In genomic region chr1:109395602-109396512, GRCh38 we compare ENCODE assay signal across 8 cellular contexts. TPM values are rescaled to one million over a fixed set of nuclear protein-coding genes. Genes with fewer than 3 reads are reported as not detected.
DNase-seq lines count a peak whose midpoint lies in the region; ATAC-seq and TF ChIP-seq lines count a peak whose summit lies in the region.

No MANE protein-coding gene starts in this region.

- ATAC-seq in gastroesophageal sphincter (no peak), HG02610 (IDR thresholded peaks at IDR 0.05; ENCODE audit: unreplicated experiment) (no peak), HG02981 (IDR thresholded peaks at IDR 0.05; ENCODE audit: unreplicated experiment) (no peak)
- ATAC-seq in stimulated activated memory B cell treated with anti-CD40 and anti-IgM and Interleukin-4, amounts not matched to agents 10 μg/mL and 1 μg/mL and 100 μg/mL, for 72 hours: no peak

- no peak overlapping the region for H3K9ac ChIP-seq in GM23248

- H3K79me2 ChIP-seq in GM23248 (ENCODE audit: insufficient read depth): no peaks in the 10 kb centered on the region

- no peaks in the 10 kb centered on the region for H3K9me3 ChIP-seq in GM23248 (ENCODE audit: low read depth)
- H3K9me3 ChIP-seq in gastroesophageal sphincter: no peaks in the 10 kb centered on the region
- no peaks in the 10 kb centered on the region for H3K9me3 ChIP-seq in sigmoid colon

- H3K4me1 Mint-ChIP-seq in stimulated activated memory B cell treated with anti-CD40 and anti-IgM and Interleukin-4, amounts not matched to agents 10 μg/mL and 1 μg/mL and 100 μg/mL, for 72 hours: peaks cover 49% of the 10 kb centered on the region

- peaks cover 69% of the 10 kb centered on the region for H3K27me3 Mint-ChIP-seq in stimulated activated memory B cell treated with anti-CD40 and anti-IgM and Interleukin-4, amounts not matched to agents 10 μg/mL and 1 μg/mL and 100 μg/mL, for 72 hours

- TF ChIP-seq CTCF in gastroesophageal sphincter (IDR thresholded peaks at IDR 0.05): no peak
- TF ChIP-seq CTCF in sigmoid colon (IDR thresholded peaks at IDR 0.05): no peak

- TF ChIP-seq POLR2A in gastroesophageal sphincter (IDR thresholded peaks at IDR 0.05): no peak
- no peak for TF ChIP-seq POLR2A in sigmoid colon (IDR thresholded peaks at IDR 0.05)

- H3K4me2 ChIP-seq in GM23248 (ENCODE audit: unreplicated experiment): no peak overlapping the region

- H3K9me2 ChIP-seq in GM23248 (ENCODE audit: insufficient read depth): no peaks in the 10 kb centered on the region

- no peaks in the 10 kb centered on the region for H3K9me3 Mint-ChIP-seq in stimulated activated memory B cell treated with anti-CD40 and anti-IgM and Interleukin-4, amounts not matched to agents 10 μg/mL and 1 μg/mL and 100 μg/mL, for 72 hours

- H3K36me3 ChIP-seq in GM23248 (ENCODE audit: low read depth) (no peaks in the 10 kb centered on the region), gastroesophageal sphincter (peaks cover 0 to under 1% of the 10 kb centered on the region in 2 donors), sigmoid colon (peaks cover 0 to 1% (median 0%) of the 10 kb centered on the region in 4 donors)

- H2AFZ ChIP-seq in GM23248: no peak overlapping the region

- H3K27ac ChIP-seq in GM23248 (no peak overlapping the region), gastroesophageal sphincter (peak overlapping the region; percentile 91 to 97 (median 92)), sigmoid colon (peak overlapping the region; percentile 85 to 90 (median 87))

- intact Hi-C loops in sigmoid colon (cut with DNase I): loop anchor here (10.0 kb wide), 1 partner anchor 301 kb away; the partner anchor contains the start of gene TMEM167B

- H3K36me3 Mint-ChIP-seq in stimulated activated memory B cell treated with anti-CD40 and anti-IgM and Interleukin-4, amounts not matched to agents 10 μg/mL and 1 μg/mL and 100 μg/mL, for 72 hours: no peaks in the 10 kb centered on the region

- no peak overlapping the region for H3K4me3 Mint-ChIP-seq in stimulated activated memory B cell treated with anti-CD40 and anti-IgM and Interleukin-4, amounts not matched to agents 10 μg/mL and 1 μg/mL and 100 μg/mL, for 72 hours

- DNase-seq in GM23248 (peak; percentile 37), SK-MEL-5 (ENCODE audit: low read depth, low spot score) (peak; percentile 16), sigmoid colon (no peak), T1000 (lab: John Stamatoyannopoulos, UW) (no peak)

- H3K27ac Mint-ChIP-seq in stimulated activated memory B cell treated with anti-CD40 and anti-IgM and Interleukin-4, amounts not matched to agents 10 μg/mL and 1 μg/mL and 100 μg/mL, for 72 hours: no peak overlapping the region

- WGBS in GM23248 (ENCODE audit: low coverage in 1 of 2, low lambda C conversion rate in 2 of 2, missing lambda C conversion rate in 2 of 2), 2 experiments: 83 to 89% methylated on average over 5 of the region's 5 CpGs
- WGBS in gastroesophageal sphincter (ENCODE audit: low coverage in 1 of 2), 2 donors: 39 to 43% methylated on average over 4 to 5 of the region's 5 CpGs
- 48 to 66% methylated on average over 5 of the region's 5 CpGs for WGBS in sigmoid colon, 2 donors

- H3K27me3 ChIP-seq in GM23248 (replicated peaks; ENCODE audit: insufficient read depth): no peaks in the 10 kb centered on the region
- no peaks in the 10 kb centered on the region for H3K27me3 ChIP-seq in gastroesophageal sphincter
- H3K27me3 ChIP-seq in sigmoid colon: no peaks in the 10 kb centered on the region

- H4K20me1 ChIP-seq in GM23248 (ENCODE audit: insufficient read depth): no peaks in the 10 kb centered on the region

- H3K4me1 ChIP-seq in GM23248 (ENCODE audit: insufficient read depth): peaks cover 28% of the 10 kb centered on the region
- H3K4me1 ChIP-seq in gastroesophageal sphincter: peaks cover 23 to 78% (median 34%) of the 10 kb centered on the region in 3 donors
- peaks cover 0 to 74% (median 66%) of the 10 kb centered on the region in 4 donors for H3K4me1 ChIP-seq in sigmoid colon

- TF ChIP-seq EP300 in gastroesophageal sphincter (IDR thresholded peaks at IDR 0.05): no peak
- no peak for TF ChIP-seq EP300 in sigmoid colon (IDR thresholded peaks at IDR 0.05)

- no peak overlapping the region for H3K4me3 ChIP-seq in GM23248
- peak overlapping the region; percentile 33 to 76 for H3K4me3 ChIP-seq in gastroesophageal sphincter
- H3K4me3 ChIP-seq in sigmoid colon: peak overlapping the region in 3 of 4 donors; percentile 63 to 89 (median 84)

- peaks cover 48% of the 10 kb centered on the region for H3F3A ChIP-seq in GM23248 (ENCODE audit: insufficient read depth)

- in situ Hi-C loops in GM23248 (cut with MboI): loop anchor here (5.0 kb wide), 1 partner anchor 119 kb away; no protein-coding TSS in a partner anchor
- in situ Hi-C loops in SK-MEL-5 (cut with HindIII; ENCODE audit: low pct_unique_long_range_greater_than_20kb, low sequenced_read_pairs): no loop called here

RNA-seq across cellular contexts. Expression of gene SORT1, which starts 1.9 kb away (rescaled TPM):
- total RNA-seq in GM23248 (2014; rRNA removed; shearing (Covaris generic)): 8.4 and 11.8 TPM in 2 replicates
- 6.7 and 7.1 TPM in 2 replicates for polyA plus RNA-seq in GM23248 (2016; fragmentation: Nextera tagmentation; extraction: Ambion mirVana)
- 23.7 and 25.8 TPM in 2 replicates for total RNA-seq in SK-MEL-5 (2014; rRNA removed; shearing (Covaris generic))
- polyA plus RNA-seq in SK-MEL-5 (2015; cell fraction: cytosol; rRNA removed): 58.3 and 68.5 TPM in 2 replicates
- 16.1 and 17.0 TPM in 2 replicates for polyA plus RNA-seq in SK-MEL-5 (2015; cell fraction: nucleus; rRNA removed)
- 100 to 1,000 TPM in 2 of 4 donors, 10 to 100 TPM in 2; 66.6 to 142 (median 105) TPM for total RNA-seq in gastroesophageal sphincter
- total RNA-seq in sigmoid colon: 10 to 100 TPM; 33.4 to 55.1 (median 47.2) TPM
- 10 to 100 TPM in 1 of 3 donors, 1 to 10 TPM in 2; 7.2 to 37.0 (median 8.6) TPM for polyA plus RNA-seq in sigmoid colon

RNA-seq across cellular contexts. Expression of gene PSMA5, which starts 30.4 kb away (rescaled TPM):
- total RNA-seq in GM23248 (2014; rRNA removed; shearing (Covaris generic)): 38.8 and 53.7 TPM in 2 replicates
- polyA plus RNA-seq in GM23248 (2016; fragmentation: Nextera tagmentation; extraction: Ambion mirVana): 89.7 and 94.5 TPM in 2 replicates
- 103 and 108 TPM in 2 replicates for total RNA-seq in SK-MEL-5 (2014; rRNA removed; shearing (Covaris generic))
- polyA plus RNA-seq in SK-MEL-5 (2015; cell fraction: cytosol; rRNA removed): 61.0 and 63.0 TPM in 2 replicates
- 29.6 and 68.8 TPM in 2 replicates for polyA plus RNA-seq in SK-MEL-5 (2015; cell fraction: nucleus; rRNA removed)
- total RNA-seq in gastroesophageal sphincter: 10 to 100 TPM; 28.2 to 61.5 (median 30.4) TPM
- 10 to 100 TPM; 18.8 to 57.6 (median 25.8) TPM for total RNA-seq in sigmoid colon
- 100 to 1,000 TPM in 1 of 3 donors, 10 to 100 TPM in 2; 89.5 to 113 (median 94.9) TPM for polyA plus RNA-seq in sigmoid colon

Comparison
In these comparisons a context has a peak if more than half of its experiments do, and no peak if none do; other contexts are left out.
1. DNase-seq: peak in GM23248 (single experiment) and SK-MEL-5 (single experiment); none in sigmoid colon (single experiment) and T1000 (single experiment).